In the genomic region with DNA sequence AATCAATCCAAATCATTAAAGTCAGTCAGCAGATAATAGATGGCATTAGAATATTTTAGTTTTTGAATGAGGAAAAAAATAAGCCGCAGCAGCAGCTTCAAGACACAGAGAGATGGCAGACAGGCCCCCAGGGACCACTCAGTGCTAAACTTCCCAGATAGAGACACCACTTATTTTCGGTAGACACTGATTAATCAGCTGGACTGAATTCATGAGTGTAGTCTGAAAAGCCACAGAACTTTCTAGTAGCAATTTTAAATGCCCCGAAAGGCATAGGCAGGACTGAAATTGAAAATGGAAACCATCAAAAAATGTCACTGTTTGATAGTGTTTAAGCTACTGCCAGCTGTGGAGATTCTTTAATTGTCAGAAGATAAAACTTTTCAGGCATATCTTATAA, we compare ENCODE assay signal across 19 cellular contexts. TPM values are rescaled to one million over a fixed set of nuclear protein-coding genes. Genes with fewer than 3 reads are reported as not detected.
DNase-seq lines count a peak whose midpoint lies in the region; ATAC-seq and TF ChIP-seq lines count a peak whose summit lies in the region.
"Had no signal": no experiment of that assay in that cellular context is flagged by ENCODE, and none has a peak within 500 bp of the region (broad histone marks: within the 10 kb centered on the region; RNA-seq: fewer than 3 reads in every experiment).

No MANE protein-coding gene starts in this region.

- no peak for TF ChIP-seq POLR2A in adrenal gland (IDR thresholded peaks at IDR 0.05)

- H3K9me3 ChIP-seq in adrenal gland (replicated peaks in 1 of 3) (no peaks in the 10 kb centered on the region), mammary epithelial cell (replicated peaks; ENCODE audit: insufficient read depth, low read length) (no peaks in the 10 kb centered on the region)
- H3K9me3 ChIP-seq: testis had no signal

- H2AFZ ChIP-seq in mammary epithelial cell (ENCODE audit: low read depth, low read length): no peak overlapping the region

- intact Hi-C loops in adrenal gland (cut with DNase I): no loop called here
- intact Hi-C loops in mammary epithelial cell (cut with micrococcal nuclease): no loop called here

- no peak overlapping the region for H3K9ac ChIP-seq in mammary epithelial cell (ENCODE audit: insufficient read depth, low read length)

- H3K79me2 ChIP-seq in mammary epithelial cell (ENCODE audit: insufficient read depth, low read length): peaks cover 26% of the 10 kb centered on the region

- peaks cover 12% of the 10 kb centered on the region for H3K36me3 Mint-ChIP-seq in chondrocyte (ENCODE audit: low read depth)

- dilution Hi-C loops in mammary epithelial cell (cut with HindIII; ENCODE audit: low sequenced_read_pairs): no loop called here

- peaks cover 16% of the 10 kb centered on the region for H3K4me1 Mint-ChIP-seq in chondrocyte (ENCODE audit: low read depth)

- H3K4me1 ChIP-seq in adrenal gland (replicated peaks in 1 of 2): peaks cover 27 to 30% of the 10 kb centered on the region in 2 donors
- peaks cover 10% of the 10 kb centered on the region for H3K4me1 ChIP-seq in mammary epithelial cell (ENCODE audit: insufficient read depth, low read length)
- H3K4me1 ChIP-seq: testis had no signal

- no peaks in the 10 kb centered on the region for H3K9me3 Mint-ChIP-seq in chondrocyte (ENCODE audit: low read depth)
- H3K9me3 Mint-ChIP-seq: activated naive CD4-positive, alpha-beta T cell treated with anti-CD3 and anti-CD28 coated beads for 36 hours; nephron progenitor cell had no signal

- no peak overlapping the region for H3K4me2 ChIP-seq in mammary epithelial cell (ENCODE audit: insufficient read depth, low read depth, low read length)

- in situ Hi-C loops in mammary epithelial cell (cut with MboI; ENCODE audit: low sequenced_read_pairs in 2 of 2): no loop called here

- 20 to 51% (median 32%) methylated on average over 3 of the region's 3 CpGs for WGBS in adrenal gland, 4 donors
- WGBS in mammary epithelial cell (ENCODE audit: low coverage, missing lambda C conversion rate): 80% methylated on average over 3 of the region's 3 CpGs

- peaks cover 0 to 36% of the 10 kb centered on the region in 2 donors for H3K36me3 ChIP-seq in adrenal gland (replicated peaks in 1 of 2)
- H3K36me3 ChIP-seq in mammary epithelial cell (ENCODE audit: insufficient read depth, low read length): peaks cover 30% of the 10 kb centered on the region

- no peaks in the 10 kb centered on the region for H3K27me3 ChIP-seq in adrenal gland
- no peaks in the 10 kb centered on the region for H3K27me3 ChIP-seq in mammary epithelial cell (ENCODE audit: insufficient read depth, low read length)
- H3K27me3 ChIP-seq: testis had no signal

- no peaks in the 10 kb centered on the region for H3K27me3 Mint-ChIP-seq in chondrocyte (ENCODE audit: low read depth)

- H3K4me3 Mint-ChIP-seq in chondrocyte (ENCODE audit: unreplicated experiment): no peak overlapping the region
- H3K4me3 Mint-ChIP-seq: activated naive CD4-positive, alpha-beta T cell treated with anti-CD3 and anti-CD28 coated beads for 36 hours; nephron progenitor cell had no signal

- CTCF ChIA-PET in mammary epithelial cell (lab: Charles Lee; ENCODE audit: low non-redundant PET): no interaction called here

- H4K20me1 ChIP-seq in mammary epithelial cell (ENCODE audit: insufficient read depth, low read length): no peaks in the 10 kb centered on the region

- peak overlapping the region in 1 of 4 donors; percentile 38 for H3K4me3 ChIP-seq in adrenal gland
- no peak overlapping the region for H3K4me3 ChIP-seq in mammary epithelial cell (replicated peaks in 1 of 3; ENCODE audit: insufficient read depth in 1 of 3, low read depth in 2 of 3, low read length in 3 of 3)
- H3K4me3 ChIP-seq: testis had no signal

- TF ChIP-seq CTCF in adrenal gland (IDR thresholded peaks at IDR 0.05) (no peak), mammary epithelial cell (conservative IDR thresholded peaks at IDR 0.05 in 1 of 2, IDR thresholded peaks at IDR 0.05 in 1 of 2; ENCODE audit: extremely low read depth in 1 of 2, insufficient read depth in 1 of 2, low read depth in 1 of 2, low read length in 2 of 2) (no peak), chondrocyte (IDR thresholded peaks at IDR 0.05) (no peak)

- H3K27ac ChIP-seq in adrenal gland (peak overlapping the region in 4 of 5 donors; percentile 73 to 91 (median 77)), mammary epithelial cell (ENCODE audit: insufficient read depth, low read depth, low read length) (no peak overlapping the region)
- H3K27ac ChIP-seq: testis had no signal

- BruUV-seq in mammary epithelial cell (replicated peaks; lab: Mats Ljungman, UMichigan): no TSS peak

- DNase-seq in adrenal gland (no peak), DMS153 treated with DMSO at 0.1 percent for 48 hours (lab: John Stamatoyannopoulos, UW; ENCODE audit: unreplicated experiment) (no peak), mammary epithelial cell (no peak), chondrocyte (ENCODE audit: low spot score) (no peak)
- DNase-seq: activated naive CD4-positive, alpha-beta T cell treated with anti-CD3 and anti-CD28 coated beads for 36 hours; central memory CD4-positive, alpha-beta T cell; GOT3; hippocampal formation; nephron progenitor cell; SW 1271; testis had no signal

- ATAC-seq in GM18873 (IDR thresholded peaks at IDR 0.05; ENCODE audit: low FRiP score, unreplicated experiment) (peak; percentile 69), GM21381 (IDR thresholded peaks at IDR 0.05; ENCODE audit: unreplicated experiment) (peak; percentile 73), HG02938 (IDR thresholded peaks at IDR 0.05; ENCODE audit: unreplicated experiment) (peak; percentile 45)
- ATAC-seq: sciatic nerve had no signal

- H3K27ac Mint-ChIP-seq in chondrocyte (ENCODE audit: unreplicated experiment): no peak overlapping the region
- H3K27ac Mint-ChIP-seq: activated naive CD4-positive, alpha-beta T cell treated with anti-CD3 and anti-CD28 coated beads for 36 hours; nephron progenitor cell had no signal

RNA-seq across cellular contexts. Expression of a gene that starts 3.1 kb away (rescaled TPM):
- not detected for total RNA-seq in adrenal gland
- not detected for polyA plus RNA-seq in adrenal gland
- total RNA-seq in mammary epithelial cell: under 1 TPM in 1 of 2 donors, not detected in 1; 0.26 TPM
- not detected for polyA plus RNA-seq in mammary epithelial cell
- polyA minus RNA-seq in mammary epithelial cell: not detected
- total RNA-seq in chondrocyte: not detected in 3 replicates
- total RNA-seq: activated naive CD4-positive, alpha-beta T cell treated with anti-CD3 and anti-CD28 coated beads for 36 hours; epithelial cell of proximal tubule; liver; M059J; OCI-LY7; testis had no signal

RNA-seq across cellular contexts. Expression of a gene that starts 53.6 kb away (rescaled TPM):
- 10 to 100 TPM; 17.1 to 55.9 (median 47.1) TPM for total RNA-seq in adrenal gland
- polyA plus RNA-seq in adrenal gland: 10 to 100 TPM; 17.4 to 74.8 (median 49.5) TPM
- total RNA-seq in mammary epithelial cell: 10 to 100 TPM; 17.0 to 42.7 TPM
- polyA plus RNA-seq in mammary epithelial cell: 32.0 TPM
- polyA minus RNA-seq in mammary epithelial cell: 30.9 TPM
- total RNA-seq in chondrocyte: 15.3 to 16.8 TPM (median 16.8 TPM) in 3 replicates
